In the genomic region with DNA sequence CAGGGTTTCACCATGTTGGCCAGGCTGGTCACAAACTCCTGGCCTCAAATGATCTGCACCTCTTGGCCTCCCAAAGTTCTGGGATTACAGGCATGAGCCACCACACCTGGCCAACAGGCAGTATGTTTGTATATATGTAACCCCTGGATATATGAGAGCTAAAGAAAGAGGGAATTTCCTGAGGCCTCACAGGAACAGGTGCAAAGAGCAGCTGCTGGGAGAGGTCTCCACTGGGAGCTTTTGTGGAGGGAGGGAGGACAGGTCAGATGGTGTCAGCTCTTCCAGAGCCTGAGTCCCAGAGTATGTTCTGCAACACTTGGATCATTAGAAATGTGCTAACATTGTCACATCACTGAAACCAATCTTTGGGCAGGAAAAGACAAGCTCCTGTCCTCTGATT, we compare ENCODE assay signal across 19 cellular contexts.
A peak's percentile ranks its signal among the peaks of the same experiment; 100 is the strongest.
DNase-seq lines count a peak whose midpoint lies in the region; ATAC-seq, FAIRE-seq and TF ChIP-seq lines count a peak whose summit lies in the region.
"Had no signal": no experiment of that assay in that cellular context is flagged by ENCODE, and none has a peak within 500 bp of the region (broad histone marks: within the 10 kb centered on the region; RNA-seq: fewer than 3 reads in every experiment).

No MANE protein-coding gene starts in this region.

- CTCF ChIA-PET in HepG2 (lab: Yijun Ruan, JAX; ENCODE audit: low intra/inter-chr PET ratio, low total read pairs) = no interaction called here

- H3K4me3 ChIP-seq in HepG2 (replicated peaks in 1 of 3; ENCODE audit: insufficient read depth in 1 of 3, low read depth in 2 of 3, low read length in 3 of 3) = no peak overlapping the region
- H3K4me3 ChIP-seq in right lobe of liver = no peak overlapping the region
- H3K4me3 ChIP-seq in upper lobe of right lung = no peak overlapping the region
- H3K4me3 ChIP-seq in spleen = no peak overlapping the region
- H3K4me3 ChIP-seq: GM23248, SJSA1 had no signal

- H3K36me3 ChIP-seq in HepG2 (replicated peaks in 1 of 2; ENCODE audit: control insufficient read depth in 1 of 2, insufficient read depth in 2 of 2, low read length in 2 of 2) = no peaks in the 10 kb centered on the region
- H3K36me3 ChIP-seq in right lobe of liver = no peaks in the 10 kb centered on the region
- no peaks in the 10 kb centered on the region for H3K36me3 ChIP-seq in upper lobe of right lung
- H3K36me3 ChIP-seq in spleen = no peaks in the 10 kb centered on the region
- H3K36me3 ChIP-seq: SJSA1 had no signal

- H3K27me3 ChIP-seq in HepG2 (ENCODE audit: control insufficient read depth in 1 of 2, insufficient read depth in 2 of 2, low read length in 2 of 2) (no peaks in the 10 kb centered on the region; a peak in 1 of 5 replicates), right lobe of liver (no peaks in the 10 kb centered on the region), foreskin keratinocyte (no peaks in the 10 kb centered on the region), upper lobe of right lung (no peaks in the 10 kb centered on the region), spleen (replicated peaks in 1 of 7) (no peaks in the 10 kb centered on the region)
- H3K27me3 ChIP-seq: SJSA1 had no signal

- DNase-seq in NCI-H2029 (lab: John Stamatoyannopoulos, UW) (peak; percentile 20), NCI-H2029 treated with DMSO at 0.1 percent for 48 hours (lab: John Stamatoyannopoulos, UW) (no peak), HepG2 (ENCODE audit: low spot score) (peak; percentile 58), right lobe of liver (no peak), foreskin keratinocyte (peak in 1 of 2 donors; percentile 44), upper lobe of right lung (no peak), spleen (no peak)
- DNase-seq: CD4-positive, alpha-beta memory T cell; GM23248; HCEC 1CT; NCI-H1436; NCI-H524 treated with DMSO at 0.1 percent for 48 hours; NK-92 treated with Interleukin-12 subunit alpha and Interleukin-12 subunit beta, amount 100 ng/mL, for 24 hours; OCI-M1 had no signal

- BruUV-seq in HepG2 (replicated peaks; lab: Mats Ljungman, UMichigan) = no TSS peak

- FAIRE-seq in HepG2 (lab: Jason Lieb, UNC) = peak; percentile 62
- FAIRE-seq: GM12892, HTR-8/SVneo had no signal

- TF ChIP-seq POLR2A in HepG2 (IDR thresholded peaks at IDR 0.05; ENCODE audit: insufficient read depth in 1 of 2, low read depth in 2 of 2, low read length in 2 of 2) = no peak
- TF ChIP-seq POLR2A in right lobe of liver (IDR thresholded peaks at IDR 0.05) = no peak
- TF ChIP-seq POLR2A in spleen (IDR thresholded peaks at IDR 0.05) = no peak

- ATAC-seq in HepG2 (peak; percentile 90), right lobe of liver (no peak), foreskin keratinocyte (peak; percentile 35), upper lobe of right lung (no peak), GM21423 (IDR thresholded peaks at IDR 0.05; ENCODE audit: unreplicated experiment) (no peak)

- H3K27ac ChIP-seq in HepG2 (ENCODE audit: extremely low read length, insufficient read depth, low read length) (peak overlapping the region; percentile 32), right lobe of liver (no peak overlapping the region), foreskin keratinocyte (no peak overlapping the region), upper lobe of right lung (no peak overlapping the region), spleen (no peak overlapping the region)
- H3K27ac ChIP-seq: GM23248, HL-60, SJSA1 had no signal

- H3K4me1 ChIP-seq in HepG2 (ENCODE audit: insufficient read depth, low read length) = peaks cover 76% of the 10 kb centered on the region
- no peaks in the 10 kb centered on the region for H3K4me1 ChIP-seq in right lobe of liver
- no peaks in the 10 kb centered on the region for H3K4me1 ChIP-seq in foreskin keratinocyte
- no peaks in the 10 kb centered on the region for H3K4me1 ChIP-seq in upper lobe of right lung
- H3K4me1 ChIP-seq in spleen = peaks cover 0 to 6% (median 0%) of the 10 kb centered on the region in 6 donors
- H3K4me1 ChIP-seq: SJSA1 had no signal

- TF ChIP-seq EP300 in HepG2 (IDR thresholded peaks at IDR 0.05; ENCODE audit: low read depth in 2 of 2, low read length in 2 of 2) (no peak), HepG2 (CRISPR knock-in tag; IDR thresholded peaks at IDR 0.05; ENCODE audit: borderline replicate concordance) (no peak)

- in situ Hi-C loops in HepG2 (cut with HindIII; ENCODE audit: extremely low pct_ligation_motif_present, low pct_unique_long_range_greater_than_20kb) = no loop called here

- H3K4me2 ChIP-seq in HepG2 (ENCODE audit: low read depth, low read length) = peak overlapping the region; percentile 29

- H4K20me1 ChIP-seq in HepG2 (ENCODE audit: insufficient read depth, low read length) = no peaks in the 10 kb centered on the region

- H2AFZ ChIP-seq in HepG2 (ENCODE audit: low read length) = no peak overlapping the region
- H2AFZ ChIP-seq: GM23248 had no signal

- H3K79me2 ChIP-seq in HepG2 (ENCODE audit: insufficient read depth, low read length) = no peaks in the 10 kb centered on the region

- no peak for TF ChIP-seq RAD21 in HepG2 (CRISPR knock-in tag; IDR thresholded peaks at IDR 0.05)

- no peak for TF ChIP-seq CTCF in HepG2 (CRISPR knock-in tag; IDR thresholded peaks at IDR 0.05)
- no peak for TF ChIP-seq CTCF in right lobe of liver (IDR thresholded peaks at IDR 0.05)
- no peak for TF ChIP-seq CTCF in foreskin keratinocyte (conservative IDR thresholded peaks at IDR 0.05)
- TF ChIP-seq CTCF in upper lobe of right lung (IDR thresholded peaks at IDR 0.05) = no peak
- TF ChIP-seq CTCF in spleen (IDR thresholded peaks at IDR 0.05 in 8 of 11, conservative IDR thresholded peaks at IDR 0.05 in 3 of 11) = no peak

- POLR2A ChIA-PET in HepG2 (lab: Yijun Ruan, JAX) = interaction anchor here (0.6 to 1.3 kb wide), 3 partner anchors 16 to 110 kb away, joined by 3 to 5 read pairs (median 4); partner anchors contain the start of gene KIF5B

- H3K9me3 ChIP-seq in HepG2 (ENCODE audit: low read length) (no peaks in the 10 kb centered on the region), right lobe of liver (no peaks in the 10 kb centered on the region), upper lobe of right lung (no peaks in the 10 kb centered on the region), spleen (no peaks in the 10 kb centered on the region)
- H3K9me3 ChIP-seq: SJSA1 had no signal

- H3K9ac ChIP-seq in HepG2 (ENCODE audit: insufficient read depth, low read depth, low read length) = no peak overlapping the region
- H3K9ac ChIP-seq: GM23248 had no signal

- intact Hi-C loops in HepG2 (cut with micrococcal nuclease; ENCODE audit: unreplicated experiment) (no loop called here), right lobe of liver (cut with DNase I) (no loop called here), upper lobe of right lung (cut with DNase I) (no loop called here), spleen (cut with DNase I; ENCODE audit: low total_unique reads) (no loop called here)

TF ChIP-seq in HepG2, 621 proteins besides CTCF, POLR2A, EP300 and RAD21 (continues in another document):
- TF ChIP-seq MBD4 (IDR thresholded peaks at IDR 0.05; ENCODE audit: borderline replicate concordance, low read length) (no peak), SYNCRIP (IDR thresholded peaks at IDR 0.05; ENCODE audit: insufficient read depth, low read depth, low read length) (no peak), ETV5 (CRISPR knock-in tag; IDR thresholded peaks at IDR 0.05; ENCODE audit: borderline replicate concordance) (peak; percentile 36; the same call in 1 of the 2 replicates), SSRP1 (CRISPR knock-in tag; IDR thresholded peaks at IDR 0.05) (no peak), THAP9 (CRISPR knock-in tag; IDR thresholded peaks at IDR 0.05; ENCODE audit: borderline replicate concordance) (no peak), ARNT2 (CRISPR knock-in tag; IDR thresholded peaks at IDR 0.05; ENCODE audit: low read depth) (0 out of 2 replicates have a peak, but pooled peaks have one; percentile 33), FOXO4 (CRISPR knock-in tag; conservative IDR thresholded peaks at IDR 0.05) (no peak)

Comparison
In these comparisons a context has a peak if more than half of its experiments do, and no peak if none do; other contexts are left out.
1. DNase-seq: peak in NCI-H2029 (single experiment) and HepG2 (single experiment); none in NCI-H2029 treated with DMSO at 0.1 percent for 48 hours (single experiment), right lobe of liver (0 of 3), upper lobe of right lung (single experiment) and spleen (single experiment).
2. ATAC-seq: peak in HepG2 (single experiment) and foreskin keratinocyte (single experiment); none in right lobe of liver (0 of 4), upper lobe of right lung (single experiment) and GM21423 (single experiment).